Comparison of ENCODE assay signal across 21 cellular contexts in the genomic region with DNA sequence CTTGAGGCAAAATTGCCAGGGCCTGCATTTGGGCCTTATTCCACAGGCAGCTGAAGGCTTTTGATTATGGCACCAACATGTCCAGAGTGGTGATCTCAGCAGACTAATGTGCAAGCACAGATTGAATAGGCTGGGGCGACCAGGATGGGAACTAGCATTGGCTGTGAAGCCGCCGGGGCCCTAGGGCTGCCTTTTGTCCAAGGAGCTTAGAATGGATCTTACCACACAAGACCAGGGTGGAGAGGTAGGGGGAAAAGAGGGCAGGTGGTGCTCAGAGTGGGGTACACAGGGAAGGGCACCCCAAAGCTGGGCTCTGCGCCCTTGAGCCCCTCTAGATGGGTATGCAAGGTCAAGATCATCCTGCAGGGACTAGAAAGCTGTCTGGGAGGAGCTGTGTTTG. TPM values are rescaled to one million over a fixed set of nuclear protein-coding genes. Genes with fewer than 3 reads are reported as not detected.
DNase-seq lines count a peak whose midpoint lies in the region; ATAC-seq, FAIRE-seq and TF ChIP-seq lines count a peak whose summit lies in the region.
"Had no signal": no experiment of that assay in that cellular context is flagged by ENCODE, and none has a peak within 500 bp of the region (broad histone marks: within the 10 kb centered on the region; RNA-seq: fewer than 3 reads in every experiment).

No MANE protein-coding gene starts in this region.

- no peak for TF ChIP-seq EP300 in GM12878 (IDR thresholded peaks at IDR 0.05; ENCODE audit: borderline replicate concordance in 1 of 2, control insufficient read depth in 1 of 2, low read depth in 2 of 2, low read length in 2 of 2)

- SMC1A ChIA-PET in GM12878 (lab: Charles Lee; ENCODE audit: uncharacterized antibody, unreplicated experiment) = interaction anchor here (2.3 kb wide), 1 partner anchor 22 kb away, joined by 8 read pairs; no protein-coding TSS in a partner anchor

- H3K9me3 ChIP-seq in CD8-positive, alpha-beta T cell (ENCODE audit: low read length) = no peaks in the 10 kb centered on the region
- no peaks in the 10 kb centered on the region; the same call in 2 of the 3 replicates for H3K9me3 ChIP-seq in GM12878 (replicated peaks; ENCODE audit: control insufficient read depth, insufficient read depth, low read length)
- no peaks in the 10 kb centered on the region for H3K9me3 ChIP-seq in colonic mucosa
- H3K9me3 ChIP-seq: esophagus squamous epithelium, left ventricle myocardium inferior, SJCRH30 had no signal

- peaks cover 7% of the 10 kb centered on the region for H3K4me1 ChIP-seq in CD8-positive, alpha-beta T cell (ENCODE audit: insufficient read depth, low read length)
- H3K4me1 ChIP-seq in GM12878 (ENCODE audit: control insufficient read depth, insufficient read depth, low read length) (no peaks in the 10 kb centered on the region), colonic mucosa (no peaks in the 10 kb centered on the region)

- H3K9ac ChIP-seq in GM12878 (ENCODE audit: control insufficient read depth, insufficient read depth, low read length) = no peak overlapping the region
- H3K9ac ChIP-seq in colonic mucosa (ENCODE audit: low read depth in 2 of 2, low read length in 2 of 2) = no peak overlapping the region
- H3K9ac ChIP-seq: parathyroid adenoma had no signal

- no peak overlapping the region for H3K4me2 ChIP-seq in GM12878 (ENCODE audit: control insufficient read depth, insufficient read depth)

- no peak for ATAC-seq in CD8-positive, alpha-beta T cell
- ATAC-seq in GM12878 (no peak), GM19452 (IDR thresholded peaks at IDR 0.05; ENCODE audit: unreplicated experiment) (no peak), GM21390 (IDR thresholded peaks at IDR 0.05; ENCODE audit: unreplicated experiment) (no peak)
- ATAC-seq: activated CD4-positive, CD25-positive, alpha-beta regulatory T cell treated with anti-CD3 and anti-CD28 coated beads, Interleukin-2, amount 50 U/mL, for 24 hours had no signal

- no peak overlapping the region for H2AFZ ChIP-seq in GM12878 (ENCODE audit: control insufficient read depth, low read depth, low read length)
- H2AFZ ChIP-seq: parathyroid adenoma had no signal

- TSS peak; percentile 32 for BruUV-seq in GM12878 (replicated peaks; lab: Mats Ljungman, UMichigan)

- TF ChIP-seq CTCF in CD8-positive, alpha-beta T cell (IDR thresholded peaks at IDR 0.05) = no peak
- no peak for TF ChIP-seq CTCF in GM12878 (IDR thresholded peaks at IDR 0.05 in 2 of 3, conservative IDR thresholded peaks at IDR 0.05 in 1 of 3; ENCODE audit: control insufficient read depth in 2 of 3, extremely low read depth in 1 of 3, insufficient read depth in 1 of 3, low read depth in 3 of 3, low read length in 3 of 3)
- TF ChIP-seq CTCF in neural crest cell (conservative IDR thresholded peaks at IDR 0.05) = no peak
- no peak for TF ChIP-seq CTCF in colonic mucosa (IDR thresholded peaks at IDR 0.05)

- H3K27me3 ChIP-seq in CD8-positive, alpha-beta T cell (ENCODE audit: insufficient read depth, low read length) = no peaks in the 10 kb centered on the region
- H3K27me3 ChIP-seq in GM12878 (replicated peaks in 1 of 2; ENCODE audit: control insufficient read depth in 2 of 2, insufficient read depth in 2 of 2, low read length in 1 of 2) = no peaks in the 10 kb centered on the region
- H3K27me3 ChIP-seq in colonic mucosa = no peaks in the 10 kb centered on the region
- H3K27me3 ChIP-seq: esophagus squamous epithelium, SJCRH30 had no signal

- peaks cover 87% of the 10 kb centered on the region for H3K36me3 ChIP-seq in CD8-positive, alpha-beta T cell (ENCODE audit: insufficient read depth, low read length)
- H3K36me3 ChIP-seq in GM12878 (ENCODE audit: control insufficient read depth in 2 of 2, insufficient read depth in 2 of 2, low read length in 1 of 2) (peaks cover 55 to 58% of the 10 kb centered on the region in 2 experiments), colonic mucosa (no peaks in the 10 kb centered on the region)
- H3K36me3 ChIP-seq: left ventricle myocardium inferior, SJCRH30 had no signal

- H3K4me3 ChIP-seq in CD8-positive, alpha-beta T cell (ENCODE audit: low read depth, low read length) = no peak overlapping the region
- H3K4me3 ChIP-seq in GM12878 (no peak overlapping the region), colonic mucosa (no peak overlapping the region)
- H3K4me3 ChIP-seq: esophagus squamous epithelium, left ventricle myocardium inferior, SJCRH30 had no signal

- peaks cover 88% of the 10 kb centered on the region for H3K36me3 Mint-ChIP-seq in CD8-positive, alpha-beta T cell
- H3K36me3 Mint-ChIP-seq in IgD-negative memory B cell (peaks cover 3% of the 10 kb centered on the region), neural crest cell (ENCODE audit: low read depth) (no peaks in the 10 kb centered on the region)

- in situ Hi-C loops in GM12878 (cut with MboI) = no loop called here

- peaks cover 21% of the 10 kb centered on the region for H3K4me1 Mint-ChIP-seq in CD8-positive, alpha-beta T cell (ENCODE audit: low read depth)
- peaks cover 1 to 5% (median 5%) of the 10 kb centered on the region in 3 donors for H3K4me1 Mint-ChIP-seq in IgD-negative memory B cell
- peaks cover 4% of the 10 kb centered on the region for H3K4me1 Mint-ChIP-seq in neural crest cell

- intact Hi-C loops in CD8-positive, alpha-beta T cell (cut with DNase I, micrococcal nuclease) = loop anchor here in 1 of 2 experiments (5.0 kb wide), 1 partner anchor 210 kb away; no protein-coding TSS in a partner anchor
- intact Hi-C loops in GM12878 (cut with micrococcal nuclease; ENCODE audit: unreplicated experiment) = no loop called here
- intact Hi-C loops in colonic mucosa (cut with DNase I) = loop anchor here (5.0 kb wide), 1 partner anchor 115 kb away; no protein-coding TSS in a partner anchor

- no peak for DNase-seq in CD8-positive, alpha-beta T cell
- DNase-seq in GM12878 (ENCODE audit: low read depth, low spot score) (no peak), neural crest cell (ENCODE audit: low read depth, low spot score) (no peak), DMS 273 (lab: John Stamatoyannopoulos, UW; ENCODE audit: unreplicated experiment) (no peak), colonic mucosa (no peak)
- DNase-seq: activated CD8-positive, alpha-beta memory T cell treated with anti-CD3 and anti-CD28 coated beads, Interleukin-2, amount 50 U/mL, for 48 hours; DMS 273 treated with DMSO at 0.1 percent for 48 hours; effector CD4-positive, alpha-beta T cell; esophagus squamous epithelium; GDM1; left ventricle myocardium inferior; NCI-H1417 treated with DMSO at 0.1 percent for 48 hours; SJCRH30; stimulated activated CD4-positive, alpha-beta T cell treated with anti-CD3 and anti-CD28 coated beads, Interleukin-2, amount 100 ng/mL, for 48 hours; T-helper 9 cell had no signal

- CTCF ChIA-PET in CD8-positive, alpha-beta T cell (lab: Charles Lee) = interaction anchor here (0.7 to 11.8 kb wide), 6 partner anchors 16 to 194 kb away, joined by 3 to 368 read pairs (median 4); no protein-coding TSS in a partner anchor
- CTCF ChIA-PET in GM12878 (lab: Yijun Ruan, JAX) = interaction anchor here (4.1 to 12.2 kb wide), 3 partner anchors 15 to 60 kb away, joined by 29 to 106 read pairs (median 97); partner anchors contain the start of gene PSD4

- H3K79me2 ChIP-seq in GM12878 (ENCODE audit: control insufficient read depth, insufficient read depth, low read length) = no peaks in the 10 kb centered on the region
- H3K79me2 ChIP-seq: parathyroid adenoma had no signal

- H3K27ac ChIP-seq in CD8-positive, alpha-beta T cell (ENCODE audit: low read depth, low read length) = no peak overlapping the region
- no peak overlapping the region for H3K27ac ChIP-seq in GM12878 (ENCODE audit: control insufficient read depth, insufficient read depth)
- H3K27ac ChIP-seq in colonic mucosa = no peak overlapping the region
- H3K27ac ChIP-seq: esophagus squamous epithelium, left ventricle myocardium inferior, parathyroid adenoma, SJCRH30 had no signal

- no peaks in the 10 kb centered on the region for H4K20me1 ChIP-seq in GM12878 (ENCODE audit: control insufficient read depth, insufficient read depth)

- H3K27me3 Mint-ChIP-seq in CD8-positive, alpha-beta T cell (ENCODE audit: low read depth) = no peaks in the 10 kb centered on the region
- H3K27me3 Mint-ChIP-seq in IgD-negative memory B cell (no peaks in the 10 kb centered on the region), neural crest cell (ENCODE audit: low read depth) (peaks cover 14% of the 10 kb centered on the region)

- POLR2A ChIA-PET in CD8-positive, alpha-beta T cell (lab: Charles Lee) = interaction anchor here (1.0 to 1.2 kb wide), 2 partner anchors 17 to 29 kb away, joined by 3 to 4 read pairs; no protein-coding TSS in a partner anchor
- POLR2A ChIA-PET in GM12878 (lab: Charles Lee) = interaction anchor here (0.9 kb wide), 1 partner anchor 9 kb away, joined by 3 read pairs; no protein-coding TSS in a partner anchor

- no peak overlapping the region for H3K4me3 Mint-ChIP-seq in CD8-positive, alpha-beta T cell
- H3K4me3 Mint-ChIP-seq in IgD-negative memory B cell (peak overlapping the region in 1 of 4 donors; percentile 56), neural crest cell (peak overlapping the region; percentile 72)

- no peak for FAIRE-seq in GM12878 (lab: Jason Lieb, UNC)
- FAIRE-seq: GM12892 had no signal

- WGBS in GM12878 (ENCODE audit: insufficient coverage, insufficient replicate concordance, low lambda C conversion rate, missing lambda C conversion rate) = 100% methylated on average over 4 of the region's 4 CpGs

- H3K9me3 Mint-ChIP-seq in CD8-positive, alpha-beta T cell = no peaks in the 10 kb centered on the region
- no peaks in the 10 kb centered on the region for H3K9me3 Mint-ChIP-seq in IgD-negative memory B cell
- no peaks in the 10 kb centered on the region for H3K9me3 Mint-ChIP-seq in neural crest cell

- RAD21 ChIA-PET in GM12878 (lab: Charles Lee; ENCODE audit: unreplicated experiment) = interaction anchor here (4.4 kb wide), 1 partner anchor 59 kb away, joined by 37 read pairs; no protein-coding TSS in a partner anchor

- no peak for TF ChIP-seq RAD21 in GM12878 (IDR thresholded peaks at IDR 0.05; ENCODE audit: insufficient read depth, low read depth, low read length)

- peak overlapping the region; percentile 62 for H3K27ac Mint-ChIP-seq in CD8-positive, alpha-beta T cell
- peak overlapping the region in 2 of 3 donors; percentile 12 to 25 for H3K27ac Mint-ChIP-seq in IgD-negative memory B cell
- no peak overlapping the region for H3K27ac Mint-ChIP-seq in neural crest cell (ENCODE audit: unreplicated experiment)

- peak; percentile 26; the same call in 1 of the 2 replicates for TF ChIP-seq POLR2A in GM12878 (IDR thresholded peaks at IDR 0.05; ENCODE audit: low read depth, low read length)

RNA-seq across cellular contexts. Expression of gene PSD4, which starts 23.1 kb away (rescaled TPM):
- total RNA-seq in CD8-positive, alpha-beta T cell = 10 to 100 TPM; 80.6 to 86.2 TPM
- polyA plus RNA-seq in IgD-negative memory B cell (36.4 TPM), GM12878 (2011; rRNA removed) (13.6 and 27.4 TPM in 2 replicates), GM12878 (2014; fragmentation: Illumina TruSeq; extraction: Trizol) (20.8 and 48.3 TPM in 2 replicates), GM12878 (2014; fragmentation: Nextera tagmentation; extraction: Ambion mirVana) (1 to 10 TPM in 1 of 2 experiments, under 1 TPM in 1; 0.68 to 1.7 TPM), GM12878 (2014; rRNA removed) (47.9 and 59.7 TPM in 2 replicates), GM12878 (2016; fragmentation: Nextera tagmentation; extraction: Ambion mirVana) (10 to 100 TPM; 23.7 to 25.9 TPM)
- total RNA-seq in GM12878 (2013; cell fraction: nucleolus; rRNA removed) = 168 and 195 TPM in 2 replicates
- total RNA-seq in GM12878 (2014; rRNA removed) (96.0 and 98.5 TPM in 2 replicates), GM12878 (2014; rRNA removed; fragmentation: Illumina TruSeq; extraction: Trizol) (42.6 and 42.8 TPM in 2 replicates), GM12878 (2021) (114 and 117 TPM in 2 replicates), neural crest cell (2.4 and 2.9 TPM in 2 replicates), colonic mucosa (10 to 100 TPM; 36.5 to 50.6 TPM)
- polyA plus RNA-seq in GM12878 (2011; ENCODE audit: low read depth) = 26.5 TPM
- polyA plus RNA-seq in GM12878 (2011; cell fraction: cytosol; rRNA removed) = 29.5 and 30.9 TPM in 2 replicates
- 145 and 151 TPM in 2 replicates for polyA plus RNA-seq in GM12878 (2011; cell fraction: nucleus; rRNA removed)
- polyA plus RNA-seq in GM12878 (2012) = 55.8 and 60.1 TPM in 2 replicates
- 66.3 and 101 TPM in 2 replicates for polyA minus RNA-seq in GM12878 (2011; rRNA and poly(A)+ RNA removed)
- 29.9 and 34.2 TPM in 2 replicates for polyA minus RNA-seq in GM12878 (2011; cell fraction: cytosol; rRNA and poly(A)+ RNA removed)
- 65.5 and 85.2 TPM in 2 replicates for polyA minus RNA-seq in GM12878 (2011; cell fraction: nucleus; rRNA and poly(A)+ RNA removed)
